Comparison of ENCODE assay signal across 29 cellular contexts in the genomic region with DNA sequence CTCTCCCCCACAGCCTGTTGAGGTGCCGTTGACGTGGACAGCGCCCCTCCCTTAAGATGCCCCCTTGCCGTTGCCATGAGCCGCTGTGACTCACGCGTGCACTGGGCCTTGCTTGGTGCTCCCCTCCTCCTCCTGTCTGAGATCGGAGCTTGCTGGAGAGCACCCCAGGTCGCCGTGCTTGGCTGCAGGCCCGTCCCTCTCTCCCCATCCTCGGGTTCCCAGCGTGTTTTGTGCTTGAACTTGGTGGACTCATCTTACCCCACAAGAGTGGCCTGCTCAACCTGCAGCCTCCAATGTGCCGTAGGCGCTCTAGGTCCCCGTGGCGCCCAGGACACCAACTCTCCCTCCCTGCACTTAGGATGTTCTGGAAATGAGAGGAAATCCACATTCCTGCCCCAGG. TPM values are rescaled to one million over a fixed set of nuclear protein-coding genes. Genes with fewer than 3 reads are reported as not detected.
"Had no signal": no experiment of that assay in that cellular context is flagged by ENCODE, and none has a peak within 500 bp of the region (broad histone marks: within the 10 kb centered on the region; RNA-seq: fewer than 3 reads in every experiment).

No MANE protein-coding gene starts in this region.

- ATAC-seq: heart right ventricle; left cardiac atrium; left lobe of liver; left ventricle myocardium superior; lower lobe of right lung; naive thymus-derived CD8-positive, alpha-beta T cell; right cardiac atrium; sciatic nerve; stimulated activated memory B cell treated with anti-CD40 and anti-IgM and Interleukin-4, amounts not matched to agents 10 μg/mL and 1 μg/mL and 100 μg/mL, for 72 hours; stimulated activated naive CD8-positive, alpha-beta T cell treated with anti-CD3 and anti-CD28 coated beads, Interleukin-15, amount 100 ng/mL, for 72 hours had no signal

- H3K4me1 Mint-ChIP-seq: naive thymus-derived CD8-positive, alpha-beta T cell; nephron; stimulated activated memory B cell treated with anti-CD40 and anti-IgM and Interleukin-4, amounts not matched to agents 10 μg/mL and 1 μg/mL and 100 μg/mL, for 72 hours; stimulated activated naive CD8-positive, alpha-beta T cell treated with anti-CD3 and anti-CD28 coated beads, Interleukin-15, amount 100 ng/mL, for 72 hours had no signal

- H3K36me3 ChIP-seq: neural progenitor cell, ovary, prostate gland had no signal

- H3K36me3 Mint-ChIP-seq: naive thymus-derived CD8-positive, alpha-beta T cell; stimulated activated memory B cell treated with anti-CD40 and anti-IgM and Interleukin-4, amounts not matched to agents 10 μg/mL and 1 μg/mL and 100 μg/mL, for 72 hours had no signal

- H3K27ac ChIP-seq: heart right ventricle, hepatocyte, lower lobe of right lung, neural progenitor cell, ovary, prostate gland, skin epidermis, thyroid gland, transverse colon, upper lobe of left lung had no signal

- H3K27ac Mint-ChIP-seq: naive thymus-derived CD8-positive, alpha-beta T cell; nephron; neural progenitor cell; stimulated activated memory B cell treated with anti-CD40 and anti-IgM and Interleukin-4, amounts not matched to agents 10 μg/mL and 1 μg/mL and 100 μg/mL, for 72 hours; stimulated activated naive CD8-positive, alpha-beta T cell treated with anti-CD3 and anti-CD28 coated beads, Interleukin-15, amount 100 ng/mL, for 72 hours had no signal

- H3K9me3 Mint-ChIP-seq: naive thymus-derived CD8-positive, alpha-beta T cell; nephron; neural progenitor cell; stimulated activated memory B cell treated with anti-CD40 and anti-IgM and Interleukin-4, amounts not matched to agents 10 μg/mL and 1 μg/mL and 100 μg/mL, for 72 hours; stimulated activated naive CD8-positive, alpha-beta T cell treated with anti-CD3 and anti-CD28 coated beads, Interleukin-15, amount 100 ng/mL, for 72 hours had no signal

- H3K4me3 Mint-ChIP-seq: naive thymus-derived CD8-positive, alpha-beta T cell; nephron; neural progenitor cell; stimulated activated memory B cell treated with anti-CD40 and anti-IgM and Interleukin-4, amounts not matched to agents 10 μg/mL and 1 μg/mL and 100 μg/mL, for 72 hours; stimulated activated naive CD8-positive, alpha-beta T cell treated with anti-CD3 and anti-CD28 coated beads, Interleukin-15, amount 100 ng/mL, for 72 hours had no signal

- H3K9me3 ChIP-seq: heart right ventricle, lower lobe of right lung, ovary, prostate gland, thyroid gland, transverse colon, upper lobe of left lung had no signal

- DNase-seq: heart right ventricle; kidney glomerular epithelial cell; left cardiac atrium; lower lobe of right lung; mammary epithelial cell; mesenchymal stem cell; naive thymus-derived CD8-positive, alpha-beta T cell; ovary; retina; right cardiac atrium; stimulated activated CD4-positive, alpha-beta T cell treated with anti-CD3 and anti-CD28 coated beads, Interleukin-4, amount 100 ng/mL, for 4 hours; stimulated activated CD8-positive, alpha-beta memory T cell treated with anti-CD3 and anti-CD28 coated beads, Interleukin-4, amount 100 ng/mL, for 48 hours; stimulated activated naive CD4-positive, alpha-beta T cell treated with Interleukin-2 at 50 U/mL for 16 hours; stimulated activated naive CD8-positive, alpha-beta T cell treated with anti-CD3 and anti-CD28 coated beads, Interleukin-15, amount 100 ng/mL, for 72 hours; thyroid gland; transverse colon; upper lobe of left lung had no signal

- H3K4me1 ChIP-seq: heart right ventricle, lower lobe of right lung, neural progenitor cell, prostate gland, thyroid gland, transverse colon, upper lobe of left lung had no signal

- H3K27me3 Mint-ChIP-seq: stimulated activated memory B cell treated with anti-CD40 and anti-IgM and Interleukin-4, amounts not matched to agents 10 μg/mL and 1 μg/mL and 100 μg/mL, for 72 hours; stimulated activated naive CD8-positive, alpha-beta T cell treated with anti-CD3 and anti-CD28 coated beads, Interleukin-15, amount 100 ng/mL, for 72 hours had no signal

- H3K27me3 ChIP-seq: heart right ventricle, hepatocyte, neural progenitor cell, ovary, thyroid gland, transverse colon, upper lobe of left lung had no signal

- H3K4me3 ChIP-seq: heart right ventricle, hepatocyte, lower lobe of right lung, neural progenitor cell, ovary, prostate gland, skin epidermis, thyroid gland, transverse colon, upper lobe of left lung had no signal

RNA-seq across cellular contexts. Expression of a gene that starts 39.9 kb away (rescaled TPM):
- total RNA-seq: hepatocyte; left cardiac atrium; left lobe of liver; left ventricle myocardium superior; lower lobe of right lung; mucosa of gallbladder; naive thymus-derived CD8-positive, alpha-beta T cell; omental fat pad; ovary; right cardiac atrium; sciatic nerve; temporal lobe; thyroid gland; transverse colon; upper lobe of left lung had no signal
